ENCODE assay signal across 8 cellular contexts in the genomic region with DNA sequence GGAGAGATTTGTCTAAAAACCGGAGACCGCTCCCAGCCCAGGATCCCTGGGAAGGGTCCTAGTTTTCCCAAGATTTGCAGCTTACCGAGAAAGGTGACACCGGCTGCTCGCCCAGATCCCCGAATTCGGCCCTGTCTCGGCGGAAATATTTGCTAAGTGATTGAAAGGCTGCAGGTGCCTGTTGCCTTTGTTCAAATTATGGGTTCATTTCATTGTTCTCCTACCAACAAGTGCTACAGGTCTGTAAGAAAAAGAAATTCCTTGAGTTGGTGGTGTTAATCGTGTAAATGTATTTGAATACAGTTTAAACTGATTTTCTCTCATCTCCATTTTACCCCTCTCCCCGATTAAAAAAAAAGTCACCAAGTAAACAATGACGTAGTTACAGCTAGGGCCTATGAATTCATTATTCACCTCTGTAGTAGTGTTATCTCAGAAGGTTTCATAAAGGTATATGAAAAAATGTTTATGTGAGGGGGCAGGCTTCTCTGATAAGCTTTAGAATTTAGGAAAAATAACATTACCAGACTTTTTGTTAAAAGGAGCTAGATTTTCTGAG. TPM values are rescaled to one million over a fixed set of nuclear protein-coding genes. Genes with fewer than 3 reads are reported as not detected.
DNase-seq lines count a peak whose midpoint lies in the region; ATAC-seq and TF ChIP-seq lines count a peak whose summit lies in the region.

No MANE protein-coding gene starts in this region.

- no peaks in the 10 kb centered on the region for H3K36me3 ChIP-seq in body of pancreas (replicated peaks in 1 of 2; ENCODE audit: insufficient read depth in 1 of 2, low read depth in 2 of 2)
- no peaks in the 10 kb centered on the region for H3K36me3 ChIP-seq in left lung

- H3K4me3 Mint-ChIP-seq in activated CD8-positive, alpha-beta memory T cell treated with anti-CD3 and anti-CD28 coated beads, Interleukin-2, amount 10 ng/mL, durations not matched to agents 7 days and 5 days: peak overlapping the region; percentile 83

- intact Hi-C loops in body of pancreas (cut with DNase I) (no loop called here), left lung (cut with DNase I) (no loop called here), posterior cingulate gyrus (cut with DNase I) (loop anchor here (2.0 to 10.0 kb wide), 3 partner anchors 107 to 315 kb away; no protein-coding TSS in a partner anchor)

- CTCF ChIA-PET in activated CD8-positive, alpha-beta memory T cell treated with anti-CD3 and anti-CD28 coated beads, Interleukin-2, amount 10 ng/mL, durations not matched to agents 7 days and 5 days (lab: Charles Lee): interaction anchor here (1.0 to 3.7 kb wide), 4 partner anchors 108 to 355 kb away, joined by 3 to 18 read pairs (median 6); no protein-coding TSS in a partner anchor

- H3K9me3 ChIP-seq in body of pancreas (no peaks in the 10 kb centered on the region), left lung (no peaks in the 10 kb centered on the region)

- WGBS in body of pancreas, 2 donors: 0% methylated on average over 12 of the region's 12 CpGs

- ATAC-seq in activated CD8-positive, alpha-beta memory T cell treated with anti-CD3 and anti-CD28 coated beads, Interleukin-2, amount 10 ng/mL, durations not matched to agents 7 days and 5 days: no peak
- peak; percentile 32 for ATAC-seq in body of pancreas
- peak; percentile 24 for ATAC-seq in left lung

- H3K4me3 ChIP-seq in body of pancreas (peak overlapping the region; percentile 55 to 63), left lung (peak overlapping the region; percentile 54 to 66)

- H3K27me3 Mint-ChIP-seq in activated CD8-positive, alpha-beta memory T cell treated with anti-CD3 and anti-CD28 coated beads, Interleukin-2, amount 10 ng/mL, durations not matched to agents 7 days and 5 days: no peaks in the 10 kb centered on the region

- DNase-seq in activated CD8-positive, alpha-beta memory T cell treated with anti-CD3 and anti-CD28 coated beads, Interleukin-2, amount 10 ng/mL, durations not matched to agents 7 days and 5 days: no peak
- DNase-seq in activated CD8-positive, alpha-beta memory T cell treated with anti-CD3 and anti-CD28 coated beads for 24 hours: no peak
- DNase-seq in NCI-H69 (lab: John Stamatoyannopoulos, UW) (peak; percentile 68), body of pancreas (no peak), left lung (no peak), posterior cingulate gyrus (no peak), NCI-H2196 (lab: John Stamatoyannopoulos, UW; ENCODE audit: unreplicated experiment) (no peak)

- peak overlapping the region; percentile 93 for H3K27ac Mint-ChIP-seq in activated CD8-positive, alpha-beta memory T cell treated with anti-CD3 and anti-CD28 coated beads, Interleukin-2, amount 10 ng/mL, durations not matched to agents 7 days and 5 days

- no peaks in the 10 kb centered on the region for H3K9me3 Mint-ChIP-seq in activated CD8-positive, alpha-beta memory T cell treated with anti-CD3 and anti-CD28 coated beads, Interleukin-2, amount 10 ng/mL, durations not matched to agents 7 days and 5 days (ENCODE audit: low read depth)

- H3K27me3 ChIP-seq in body of pancreas (no peaks in the 10 kb centered on the region), left lung (no peaks in the 10 kb centered on the region)

- H3K4me1 Mint-ChIP-seq in activated CD8-positive, alpha-beta memory T cell treated with anti-CD3 and anti-CD28 coated beads, Interleukin-2, amount 10 ng/mL, durations not matched to agents 7 days and 5 days: peaks cover 51% of the 10 kb centered on the region

- H3K4me1 ChIP-seq in body of pancreas: peaks cover 32% of the 10 kb centered on the region
- H3K4me1 ChIP-seq in left lung: peaks cover 25 to 52% of the 10 kb centered on the region in 2 donors

- TF ChIP-seq CTCF in body of pancreas (IDR thresholded peaks at IDR 0.05): no peak
- no peak for TF ChIP-seq CTCF in left lung (IDR thresholded peaks at IDR 0.05)

- H3K27ac ChIP-seq in body of pancreas (peak overlapping the region; percentile 95 to 99 (median 98)), left lung (peak overlapping the region; percentile 98 to 99), temporal lobe (ENCODE audit: low read depth, low read length) (peak overlapping the region; percentile 96)

- H3K36me3 Mint-ChIP-seq in activated CD8-positive, alpha-beta memory T cell treated with anti-CD3 and anti-CD28 coated beads, Interleukin-2, amount 10 ng/mL, durations not matched to agents 7 days and 5 days: peaks cover 12% of the 10 kb centered on the region

- no peak for TF ChIP-seq POLR2A in body of pancreas (IDR thresholded peaks at IDR 0.05)

RNA-seq across cellular contexts. Expression of a gene that starts 1.0 kb away (rescaled TPM):
- 10 to 100 TPM; 23.4 to 27.2 TPM for total RNA-seq in activated CD8-positive, alpha-beta memory T cell treated with anti-CD3 and anti-CD28 coated beads, Interleukin-2, amount 10 ng/mL, durations not matched to agents 7 days and 5 days
- 10 to 100 TPM; 20.8 to 22.1 TPM for total RNA-seq in body of pancreas
- 10 to 100 TPM; 45.8 to 57.8 TPM for total RNA-seq in left lung
- total RNA-seq in temporal lobe: 14.3 TPM

RNA-seq across cellular contexts. Expression of a gene that starts 56.4 kb away (rescaled TPM):
- total RNA-seq in activated CD8-positive, alpha-beta memory T cell treated with anti-CD3 and anti-CD28 coated beads, Interleukin-2, amount 10 ng/mL, durations not matched to agents 7 days and 5 days: 10 to 100 TPM; 55.7 to 87.6 TPM
- total RNA-seq in body of pancreas: 100 to 1,000 TPM in 1 of 2 donors, 10 to 100 TPM in 1; 91.8 to 103 TPM
- 10 to 100 TPM; 68.0 to 83.3 TPM for total RNA-seq in left lung
- total RNA-seq in temporal lobe: 169 TPM
